1 cellular context compared by ENCODE assay signal in the genomic region with DNA sequence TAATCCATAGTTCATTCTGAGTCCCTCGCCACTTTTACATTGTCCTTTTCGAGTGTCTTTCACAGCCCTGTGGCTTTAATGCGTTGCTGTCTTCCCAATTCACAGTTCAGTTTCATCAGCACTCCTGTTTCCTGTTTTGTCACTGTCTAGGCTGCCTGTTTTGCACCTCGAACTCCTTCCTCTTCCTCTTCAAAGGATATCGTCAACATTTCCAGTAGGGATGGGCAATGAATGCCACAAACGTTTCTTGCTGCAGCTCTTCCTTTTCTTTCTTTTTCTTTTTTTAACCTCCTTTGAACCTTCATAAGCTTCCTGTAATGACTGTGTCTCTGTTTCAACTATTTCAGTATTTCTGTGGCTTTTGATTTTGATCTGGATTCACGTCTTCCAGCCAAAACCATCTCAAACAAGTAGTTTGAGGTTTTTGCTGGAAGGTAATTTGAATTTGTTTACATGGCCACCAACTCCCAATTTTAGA.
TF ChIP-seq lines count a peak whose summit lies in the region.

No MANE protein-coding gene starts in this region.

TF ChIP-seq in HepG2, 621 proteins besides CTCF, POLR2A, EP300 and RAD21 (continued from another document):
- TF ChIP-seq, protein P1, sequence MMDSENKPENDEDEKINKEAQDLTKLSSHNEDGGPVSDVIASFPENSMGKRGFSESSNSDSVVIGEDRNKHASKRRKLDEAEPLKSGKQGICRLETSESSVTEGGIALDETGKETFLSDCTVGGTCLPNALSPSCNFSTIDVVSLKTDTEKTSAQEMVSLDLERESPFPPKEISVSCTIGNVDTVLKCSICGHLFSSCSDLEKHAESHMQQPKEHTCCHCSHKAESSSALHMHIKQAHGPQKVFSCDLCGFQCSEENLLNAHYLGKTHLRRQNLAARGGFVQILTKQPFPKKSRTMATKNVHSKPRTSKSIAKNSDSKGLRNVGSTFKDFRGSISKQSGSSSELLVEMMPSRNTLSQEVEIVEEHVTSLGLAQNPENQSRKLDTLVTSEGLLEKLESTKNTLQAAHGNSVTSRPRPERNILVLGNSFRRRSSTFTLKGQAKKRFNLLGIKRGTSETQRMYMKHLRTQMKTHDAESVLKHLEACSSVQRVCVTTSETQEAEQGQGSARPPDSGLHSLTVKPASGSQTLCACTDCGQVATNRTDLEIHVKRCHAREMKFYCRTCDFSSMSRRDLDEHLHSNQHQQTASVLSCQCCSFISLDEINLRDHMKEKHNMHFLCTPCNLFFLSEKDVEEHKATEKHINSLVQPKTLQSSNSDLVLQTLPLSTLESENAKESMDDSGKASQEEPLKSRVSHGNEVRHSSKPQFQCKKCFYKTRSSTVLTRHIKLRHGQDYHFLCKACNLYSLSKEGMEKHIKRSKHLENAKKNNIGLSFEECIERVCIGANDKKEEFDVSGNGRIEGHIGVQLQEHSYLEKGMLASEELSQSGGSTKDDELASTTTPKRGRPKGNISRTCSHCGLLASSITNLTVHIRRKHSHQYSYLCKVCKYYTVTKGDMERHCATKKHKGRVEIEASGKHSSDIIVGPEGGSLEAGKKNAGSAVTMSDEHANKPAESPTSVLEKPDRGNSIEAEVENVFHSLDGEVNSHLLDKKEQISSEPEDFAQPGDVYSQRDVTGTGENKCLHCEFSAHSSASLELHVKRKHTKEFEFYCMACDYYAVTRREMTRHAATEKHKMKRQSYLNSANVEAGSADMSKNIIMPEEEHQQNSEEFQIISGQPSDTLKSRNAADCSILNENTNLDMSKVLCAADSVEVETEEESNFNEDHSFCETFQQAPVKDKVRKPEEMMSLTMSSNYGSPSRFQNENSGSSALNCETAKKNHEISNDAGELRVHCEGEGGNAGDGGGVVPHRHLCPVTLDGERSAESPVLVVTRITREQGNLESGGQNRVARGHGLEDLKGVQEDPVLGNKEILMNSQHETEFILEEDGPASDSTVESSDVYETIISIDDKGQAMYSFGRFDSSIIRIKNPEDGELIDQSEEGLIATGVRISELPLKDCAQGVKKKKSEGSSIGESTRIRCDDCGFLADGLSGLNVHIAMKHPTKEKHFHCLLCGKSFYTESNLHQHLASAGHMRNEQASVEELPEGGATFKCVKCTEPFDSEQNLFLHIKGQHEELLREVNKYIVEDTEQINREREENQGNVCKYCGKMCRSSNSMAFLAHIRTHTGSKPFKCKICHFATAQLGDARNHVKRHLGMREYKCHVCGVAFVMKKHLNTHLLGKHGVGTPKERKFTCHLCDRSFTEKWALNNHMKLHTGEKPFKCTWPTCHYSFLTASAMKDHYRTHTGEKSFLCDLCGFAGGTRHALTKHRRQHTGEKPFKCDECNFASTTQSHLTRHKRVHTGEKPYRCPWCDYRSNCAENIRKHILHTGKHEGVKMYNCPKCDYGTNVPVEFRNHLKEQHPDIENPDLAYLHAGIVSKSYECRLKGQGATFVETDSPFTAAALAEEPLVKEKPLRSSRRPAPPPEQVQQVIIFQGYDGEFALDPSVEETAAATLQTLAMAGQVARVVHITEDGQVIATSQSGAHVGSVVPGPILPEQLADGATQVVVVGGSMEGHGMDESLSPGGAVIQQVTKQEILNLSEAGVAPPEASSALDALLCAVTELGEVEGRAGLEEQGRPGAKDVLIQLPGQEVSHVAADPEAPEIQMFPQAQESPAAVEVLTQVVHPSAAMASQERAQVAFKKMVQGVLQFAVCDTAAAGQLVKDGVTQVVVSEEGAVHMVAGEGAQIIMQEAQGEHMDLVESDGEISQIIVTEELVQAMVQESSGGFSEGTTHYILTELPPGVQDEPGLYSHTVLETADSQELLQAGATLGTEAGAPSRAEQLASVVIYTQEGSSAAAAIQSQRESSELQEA (CRISPR knock-in tag; IDR thresholded peaks at IDR 0.05; ENCODE audit: not compliant biosample characterization) = no peak
- TF ChIP-seq SIX1 (CRISPR knock-in tag; IDR thresholded peaks at IDR 0.05; ENCODE audit: borderline replicate concordance) (no peak), SPEN (CRISPR knock-in tag; IDR thresholded peaks at IDR 0.05; ENCODE audit: low read depth) (no peak), CEBPB (IDR thresholded peaks at IDR 0.05; ENCODE audit: borderline replicate concordance, low read depth, low read length) (no peak), ZNF674 (CRISPR knock-in tag; IDR thresholded peaks at IDR 0.05; ENCODE audit: low read depth) (no peak), ZSCAN21 (CRISPR knock-in tag; IDR thresholded peaks at IDR 0.05; ENCODE audit: borderline replicate concordance) (no peak), LBX2 (CRISPR knock-in tag; IDR thresholded peaks at IDR 0.05; ENCODE audit: borderline replicate concordance) (no peak), ZNF580 (CRISPR knock-in tag; IDR thresholded peaks at IDR 0.05; ENCODE audit: borderline replicate concordance, low read depth) (no peak), SNAI1 (CRISPR knock-in tag; IDR thresholded peaks at IDR 0.05; ENCODE audit: borderline replicate concordance) (no peak)
